9 cellular contexts compared by ENCODE assay signal in the genomic region with DNA sequence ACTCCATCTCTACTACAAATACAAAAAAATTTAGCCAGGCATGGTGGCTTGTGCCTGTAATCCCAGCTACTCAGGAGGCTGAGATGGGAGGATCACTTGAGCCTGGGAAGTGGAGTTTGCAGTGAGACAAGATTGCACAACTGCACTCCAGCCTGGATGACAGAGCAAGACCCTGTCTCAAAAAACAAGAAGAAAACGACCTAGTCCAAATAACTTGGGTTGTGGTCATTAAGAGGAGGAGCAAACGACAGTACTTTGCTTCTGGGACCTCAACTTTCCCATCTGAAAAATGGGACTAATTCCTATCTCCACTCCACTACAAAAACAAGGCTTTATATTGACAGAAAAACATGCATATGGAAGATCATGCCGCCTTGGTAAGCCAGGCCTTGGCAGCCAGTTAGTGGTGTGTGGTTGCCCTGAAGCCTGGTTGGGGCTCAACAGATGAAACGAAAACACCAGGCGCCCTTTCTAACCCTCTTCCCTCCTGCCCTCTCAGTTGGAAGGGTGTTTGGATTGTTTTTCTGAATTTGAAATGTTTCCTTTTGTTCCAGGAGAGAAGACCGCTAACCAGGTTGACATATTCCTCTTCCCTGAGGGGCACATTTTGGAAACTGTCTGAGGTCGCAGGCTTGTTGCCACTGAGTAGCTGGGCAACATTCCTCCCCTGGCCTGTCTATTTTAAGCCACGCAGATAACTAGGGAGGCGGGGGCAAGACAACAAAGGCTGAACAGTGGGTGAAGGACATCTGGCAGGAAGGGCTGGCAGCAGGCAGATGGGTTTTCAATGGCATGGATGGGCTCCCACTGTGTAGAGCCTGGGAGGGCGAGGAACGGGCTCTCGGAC. TPM values are rescaled to one million over a fixed set of nuclear protein-coding genes. Genes with fewer than 3 reads are reported as not detected.
DNase-seq lines count a peak whose midpoint lies in the region; ATAC-seq lines count a peak whose summit lies in the region.
"Had no signal": no experiment of that assay in that cellular context is flagged by ENCODE, and none has a peak within 500 bp of the region (broad histone marks: within the 10 kb centered on the region; RNA-seq: fewer than 3 reads in every experiment).

No MANE protein-coding gene starts in this region.

- DNase-seq in NCI-H1417 treated with DMSO at 0.1 percent for 48 hours (lab: John Stamatoyannopoulos, UW) (peak; percentile 50), SK-MEL-5 (ENCODE audit: low read depth, low spot score) (peak; percentile 45), hypothalamus (lab: John Stamatoyannopoulos, UW) (peak in 31 of 51 donors; percentile 13 to 80 (median 49)), SW 1271 (lab: John Stamatoyannopoulos, UW) (no peak)
- no peak for DNase-seq in activated naive CD4-positive, alpha-beta T cell treated with anti-CD3 and anti-CD28 coated beads for 36 hours
- DNase-seq: GF-D8 had no signal

- CTCF ChIA-PET in activated naive CD4-positive, alpha-beta T cell treated with anti-CD3 and anti-CD28 coated beads for 36 hours (lab: Charles Lee) = interaction anchor here (0.7 to 1.2 kb wide), 2 partner anchors 10 to 43 kb away, joined by 3 to 6 read pairs; no protein-coding TSS in a partner anchor

- no peak overlapping the region for H3K27ac Mint-ChIP-seq in activated naive CD4-positive, alpha-beta T cell treated with anti-CD3 and anti-CD28 coated beads for 36 hours

- H3K4me3 Mint-ChIP-seq in activated naive CD4-positive, alpha-beta T cell treated with anti-CD3 and anti-CD28 coated beads for 36 hours = no peak overlapping the region

- H3K36me3 Mint-ChIP-seq in activated naive CD4-positive, alpha-beta T cell treated with anti-CD3 and anti-CD28 coated beads for 36 hours (ENCODE audit: low read depth) = no peaks in the 10 kb centered on the region

- no peaks in the 10 kb centered on the region for H3K9me3 Mint-ChIP-seq in activated naive CD4-positive, alpha-beta T cell treated with anti-CD3 and anti-CD28 coated beads for 36 hours

- peak overlapping the region; percentile 64 for H3K27ac ChIP-seq in temporal lobe (ENCODE audit: low read depth, low read length)
- H3K27ac ChIP-seq: SJSA1 had no signal

- H3K4me1 Mint-ChIP-seq in activated naive CD4-positive, alpha-beta T cell treated with anti-CD3 and anti-CD28 coated beads for 36 hours (ENCODE audit: low read depth) = no peaks in the 10 kb centered on the region

- intact Hi-C loops in activated naive CD4-positive, alpha-beta T cell treated with anti-CD3 and anti-CD28 coated beads for 36 hours (cut with micrococcal nuclease) = no loop called here

- H3K27me3 Mint-ChIP-seq in activated naive CD4-positive, alpha-beta T cell treated with anti-CD3 and anti-CD28 coated beads for 36 hours (ENCODE audit: low read depth) = no peaks in the 10 kb centered on the region

- ATAC-seq in GM18867 (IDR thresholded peaks at IDR 0.05; ENCODE audit: unreplicated experiment) = no peak

- in situ Hi-C loops in SK-MEL-5 (cut with HindIII; ENCODE audit: low pct_unique_long_range_greater_than_20kb, low sequenced_read_pairs) = no loop called here

RNA-seq across cellular contexts. Expression of gene VPS37B, which starts 13.7 kb away (rescaled TPM):
- total RNA-seq in SK-MEL-5 (2014; rRNA removed; shearing (Covaris generic)) = 39.3 and 42.9 TPM in 2 replicates
- 69.3 and 78.4 TPM in 2 replicates for polyA plus RNA-seq in SK-MEL-5 (2015; cell fraction: cytosol; rRNA removed)
- 31.2 and 31.5 TPM in 2 replicates for polyA plus RNA-seq in SK-MEL-5 (2015; cell fraction: nucleus; rRNA removed)
- 21.9 TPM for total RNA-seq in temporal lobe
- 10 to 100 TPM; 15.6 TPM for total RNA-seq in activated naive CD4-positive, alpha-beta T cell treated with anti-CD3 and anti-CD28 coated beads for 36 hours

RNA-seq across cellular contexts. Expression of gene ABCB9, which starts 56.6 kb away (rescaled TPM):
- total RNA-seq in SK-MEL-5 (2014; rRNA removed; shearing (Covaris generic)) = 8.3 and 11.8 TPM in 2 replicates
- polyA plus RNA-seq in SK-MEL-5 (2015; cell fraction: cytosol; rRNA removed) = 14.4 and 15.4 TPM in 2 replicates
- polyA plus RNA-seq in SK-MEL-5 (2015; cell fraction: nucleus; rRNA removed) = 18.4 and 19.7 TPM in 2 replicates
- total RNA-seq in temporal lobe = 15.0 TPM
- total RNA-seq in activated naive CD4-positive, alpha-beta T cell treated with anti-CD3 and anti-CD28 coated beads for 36 hours = 1 to 10 TPM; 5.1 to 5.9 TPM

Comparison
In these comparisons a context has a peak if more than half of its experiments do, and no peak if none do; other contexts are left out.
1. DNase-seq: peak in NCI-H1417 treated with DMSO at 0.1 percent for 48 hours (single experiment), SK-MEL-5 (single experiment) and hypothalamus (31 of 51); none in SW 1271 (0 of 2) and activated naive CD4-positive, alpha-beta T cell treated with anti-CD3 and anti-CD28 coated beads for 36 hours (single experiment).